1 cellular context compared by ENCODE assay signal in genomic region chr2:239064891-239065290, GRCh38.
TF ChIP-seq lines count a peak whose summit lies in the region.

No MANE protein-coding gene starts in this region.

TF ChIP-seq in HepG2, 621 proteins besides CTCF, POLR2A, EP300 and RAD21 (continued from another document):
- TF ChIP-seq AGO2 (optimal IDR thresholded peaks at IDR 0.05; ENCODE audit: low read depth, low read length) = peak; percentile 23
